ENCODE assay signal across 25 cellular contexts in genomic region chr3:15496341-15496664, GRCh38. TPM values are rescaled to one million over a fixed set of nuclear protein-coding genes. Genes with fewer than 3 reads are reported as not detected.
DNase-seq lines count a peak whose midpoint lies in the region; ATAC-seq and TF ChIP-seq lines count a peak whose summit lies in the region.
"Had no signal": no experiment of that assay in that cellular context is flagged by ENCODE, and none has a peak within 500 bp of the region (broad histone marks: within the 10 kb centered on the region; RNA-seq: fewer than 3 reads in every experiment).

No MANE protein-coding gene starts in this region.

- H3K9ac ChIP-seq in neuronal stem cell (ENCODE audit: low read depth, low read length, poor library complexity) = no peak overlapping the region
- H3K9ac ChIP-seq: BLaER1 had no signal

- no peak overlapping the region for H3K4ac ChIP-seq in neuronal stem cell (ENCODE audit: low read length)

- H3K4me3 Mint-ChIP-seq in WTC11 = no peak overlapping the region
- H3K4me3 Mint-ChIP-seq: activated CD4-positive, alpha-beta T cell treated with anti-CD3 and anti-CD28 coated beads, Interleukin-2, amount 10 ng/mL, durations not matched to agents 24 days and 14 days; activated naive CD8-positive, alpha-beta T cell treated with anti-CD3 and anti-CD28 coated beads for 36 hours; T-helper 1 cell treated with Interleukin-12 subunit alpha and Interleukin-12 subunit beta and Interleukin-4 antibody, amounts not matched to agents 30 μg/mL and 1 μg/mL, for 36 hours had no signal

- no peak overlapping the region for H2BK120ac ChIP-seq in neuronal stem cell (ENCODE audit: low read depth, low read length)

- H2BK12ac ChIP-seq in neuronal stem cell (ENCODE audit: low read length) = no peak overlapping the region

- no peak overlapping the region for H4K8ac ChIP-seq in neuronal stem cell (ENCODE audit: low read depth, low read length)

- ATAC-seq in WTC11 (peak; percentile 12), HG02884 (IDR thresholded peaks at IDR 0.05; ENCODE audit: unreplicated experiment) (no peak), GM21723 (IDR thresholded peaks at IDR 0.05; ENCODE audit: unreplicated experiment) (no peak), HG02759 (IDR thresholded peaks at IDR 0.05; ENCODE audit: unreplicated experiment) (no peak), HG02973 (IDR thresholded peaks at IDR 0.05; ENCODE audit: unreplicated experiment) (no peak)
- ATAC-seq: left colon had no signal

- peaks cover 6% of the 10 kb centered on the region; the same call in 1 of the 2 replicates for H3K27me3 Mint-ChIP-seq in WTC11 (ENCODE audit: low read depth)
- H3K27me3 Mint-ChIP-seq: activated naive CD8-positive, alpha-beta T cell treated with anti-CD3 and anti-CD28 coated beads for 36 hours had no signal

- POLR2A ChIA-PET in WTC11 (lab: Charles Lee) = no interaction called here

- H4K91ac ChIP-seq in neuronal stem cell (ENCODE audit: low read depth, low read length, poor library complexity) = no peak overlapping the region

- CTCF ChIA-PET in WTC11 (lab: Charles Lee) = interaction anchor here (0.7 to 1.6 kb wide), 6 partner anchors 18 to 228 kb away, joined by 3 to 7 read pairs (median 3); no protein-coding TSS in a partner anchor

- H3K14ac ChIP-seq in neuronal stem cell (ENCODE audit: low read length) = no peak overlapping the region

- H3K27ac ChIP-seq in right atrium auricular region (peak overlapping the region; percentile 74 to 80), neuronal stem cell (replicated peaks; ENCODE audit: low read length) (no peak overlapping the region)
- H3K27ac ChIP-seq: BLaER1, HL-60, upper lobe of left lung had no signal

- no peak overlapping the region for H2AK5ac ChIP-seq in neuronal stem cell (ENCODE audit: low read depth, low read length)

- peaks cover 0 to 46% of the 10 kb centered on the region in 2 donors for H3K4me1 ChIP-seq in right atrium auricular region
- peaks cover 11 to 17% of the 10 kb centered on the region in 2 donors for H3K4me1 ChIP-seq in neuronal stem cell (ENCODE audit: control insufficient read depth in 2 of 2, insufficient read depth in 1 of 2, low read depth in 1 of 2, low read length in 2 of 2)
- H3K4me1 ChIP-seq: BLaER1, Caco-2, Peyer's patch had no signal

- H3K9me3 ChIP-seq in right atrium auricular region (no peaks in the 10 kb centered on the region), neuronal stem cell (replicated peaks in 1 of 2; ENCODE audit: control insufficient read depth in 2 of 2, insufficient read depth in 1 of 2, low read depth in 1 of 2, low read length in 2 of 2) (no peaks in the 10 kb centered on the region)
- H3K9me3 ChIP-seq: BLaER1, Caco-2, Peyer's patch, stomach, upper lobe of left lung had no signal

- DNase-seq in G401 (ENCODE audit: low spot score) = peak; percentile 73
- no peak for DNase-seq in WTC11 (ENCODE audit: low spot score)
- no peak for DNase-seq in right atrium auricular region (ENCODE audit: low spot score)
- no peak for DNase-seq in neuronal stem cell (ENCODE audit: low spot score)
- DNase-seq: ACHN; activated CD4-positive, alpha-beta T cell treated with anti-CD3 and anti-CD28 coated beads, Interleukin-2, amount 10 ng/mL, durations not matched to agents 24 days and 14 days; activated naive CD8-positive, alpha-beta T cell treated with anti-CD3 and anti-CD28 coated beads for 36 hours; Caco-2; left colon; midbrain; NCI-H1048; NCI-H1930; NCI-H446 treated with DMSO at 0.1 percent for 48 hours; NK-92 treated with Interleukin-12 subunit alpha and Interleukin-12 subunit beta, amount 100 ng/mL, for 24 hours; nucleus accumbens; Peyer's patch; stomach; upper lobe of left lung had no signal

- H3K36me3 ChIP-seq in right atrium auricular region = no peaks in the 10 kb centered on the region
- no peaks in the 10 kb centered on the region for H3K36me3 ChIP-seq in neuronal stem cell (replicated peaks in 1 of 2; ENCODE audit: control insufficient read depth in 2 of 2, insufficient read depth in 2 of 2, low read length in 2 of 2)
- H3K36me3 ChIP-seq: BLaER1, Peyer's patch, stomach, upper lobe of left lung had no signal

- TF ChIP-seq CTCF in WTC11 (IDR thresholded peaks at IDR 0.05) = no peak
- TF ChIP-seq CTCF in right atrium auricular region (IDR thresholded peaks at IDR 0.05) = no peak

- H3K4me2 ChIP-seq in neuronal stem cell (ENCODE audit: insufficient read depth, low read length, poor library complexity, severe bottlenecking) = no peak overlapping the region
- H3K4me2 ChIP-seq: BLaER1 had no signal

- no peak overlapping the region for H3K23ac ChIP-seq in neuronal stem cell (ENCODE audit: low read depth, low read length, poor library complexity)

- peaks cover 24% of the 10 kb centered on the region for H3K4me1 Mint-ChIP-seq in WTC11

- no peak overlapping the region for H3K27ac Mint-ChIP-seq in WTC11
- H3K27ac Mint-ChIP-seq: activated CD4-positive, alpha-beta T cell treated with anti-CD3 and anti-CD28 coated beads, Interleukin-2, amount 10 ng/mL, durations not matched to agents 24 days and 14 days; activated naive CD8-positive, alpha-beta T cell treated with anti-CD3 and anti-CD28 coated beads for 36 hours; T-helper 1 cell treated with Interleukin-12 subunit alpha and Interleukin-12 subunit beta and Interleukin-4 antibody, amounts not matched to agents 30 μg/mL and 1 μg/mL, for 36 hours had no signal

- H3K9me3 Mint-ChIP-seq in WTC11 = no peaks in the 10 kb centered on the region
- H3K9me3 Mint-ChIP-seq: activated CD4-positive, alpha-beta T cell treated with anti-CD3 and anti-CD28 coated beads, Interleukin-2, amount 10 ng/mL, durations not matched to agents 24 days and 14 days; activated naive CD8-positive, alpha-beta T cell treated with anti-CD3 and anti-CD28 coated beads for 36 hours; T-helper 1 cell treated with Interleukin-12 subunit alpha and Interleukin-12 subunit beta and Interleukin-4 antibody, amounts not matched to agents 30 μg/mL and 1 μg/mL, for 36 hours had no signal

- in situ Hi-C loops in G401 (cut with HindIII; ENCODE audit: low sequenced_read_pairs) = no loop called here

- H3K27me3 ChIP-seq in right atrium auricular region (no peaks in the 10 kb centered on the region), neuronal stem cell (ENCODE audit: control insufficient read depth in 3 of 3, insufficient read depth in 3 of 3, low read depth in 1 of 3, low read length in 3 of 3) (no peaks in the 10 kb centered on the region)
- H3K27me3 ChIP-seq: BLaER1, Peyer's patch, stomach, upper lobe of left lung had no signal

- no peak overlapping the region for H2BK15ac ChIP-seq in neuronal stem cell (ENCODE audit: low read length)

- H3K79me1 ChIP-seq in neuronal stem cell (ENCODE audit: low read depth, low read length) = no peaks in the 10 kb centered on the region

- no peaks in the 10 kb centered on the region for H3K36me3 Mint-ChIP-seq in WTC11
- H3K36me3 Mint-ChIP-seq: activated naive CD8-positive, alpha-beta T cell treated with anti-CD3 and anti-CD28 coated beads for 36 hours had no signal

- no peak overlapping the region for H3K4me3 ChIP-seq in right atrium auricular region
- no peak overlapping the region for H3K4me3 ChIP-seq in neuronal stem cell (ENCODE audit: low read length in 2 of 2)
- H3K4me3 ChIP-seq: BLaER1, Peyer's patch, stomach, upper lobe of left lung had no signal

- H2AFZ ChIP-seq in neuronal stem cell (ENCODE audit: low read length) = peak overlapping the region; percentile 34

- H3K18ac ChIP-seq in neuronal stem cell (ENCODE audit: low read length) = no peak overlapping the region

- no peak overlapping the region for H2BK5ac ChIP-seq in neuronal stem cell (ENCODE audit: low read length)

- no CpG with 5 or more reads among the region's 8 CpGs for WGBS in neuronal stem cell (ENCODE audit: extremely low coverage in 2 of 2, insufficient read length in 2 of 2, insufficient replicate concordance in 1 of 2), 2 donors

TF ChIP-seq in WTC11, 78 proteins besides CTCF, POLR2A, EP300 and RAD21:
- TF ChIP-seq NR2C2 (CRISPR knock-in tag; IDR thresholded peaks at IDR 0.05) = no peak
- TF ChIP-seq NR1H2 (CRISPR knock-in tag; IDR thresholded peaks at IDR 0.05) = no peak

RNA-seq across cellular contexts. Expression of gene COLQ, which starts 25.2 kb away (rescaled TPM):
- total RNA-seq in G401 (2014; rRNA removed; shearing (Covaris generic)) = 0.17 and 0.68 TPM in 2 replicates
- total RNA-seq in WTC11 (2021) (1.2 to 2.2 TPM (median 1.8 TPM) in 3 replicates), right atrium auricular region (10 to 100 TPM; 24.3 to 38.3 TPM)
- 2.2 TPM for polyA plus RNA-seq in neuronal stem cell (2013, experiment 1 of 2)
- polyA plus RNA-seq in neuronal stem cell (2013, experiment 2 of 2) = 2.1 TPM
- total RNA-seq: Caco-2 had no signal
